In the genomic region with DNA sequence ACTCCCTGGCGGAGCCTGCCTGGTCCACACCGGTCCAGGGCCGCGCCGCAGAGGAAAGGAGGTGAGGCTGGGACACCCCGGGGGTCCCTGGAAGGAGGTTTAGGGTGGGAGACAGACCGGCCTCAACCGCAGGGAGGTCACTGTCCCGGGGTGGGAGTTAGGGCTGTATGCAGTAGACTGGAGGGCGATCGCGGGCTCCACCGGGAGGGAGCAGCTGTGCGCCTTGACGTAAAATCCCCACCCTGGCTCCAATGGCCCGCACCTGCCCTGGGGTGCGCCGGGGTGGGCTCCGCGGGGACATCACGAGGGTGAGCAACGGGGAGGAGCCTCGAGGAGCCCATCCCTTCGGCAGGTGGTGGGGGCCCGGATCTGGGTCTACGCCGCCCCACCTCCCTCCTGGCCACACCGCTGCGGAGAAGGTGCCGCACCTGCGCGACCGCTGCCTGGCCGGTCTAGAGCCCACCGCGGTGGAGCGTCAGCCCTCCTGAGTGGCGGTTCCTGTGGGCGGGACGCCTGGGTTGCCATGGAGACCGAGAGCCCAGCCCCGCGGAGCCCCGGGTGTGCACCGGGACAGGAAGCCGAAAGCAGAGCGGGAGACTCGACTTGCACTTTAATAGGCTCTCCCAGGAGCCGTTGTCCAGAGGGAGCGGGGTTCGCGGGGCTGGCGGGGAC, we compare ENCODE assay signal across 9 cellular contexts.
DNase-seq lines count a peak whose midpoint lies in the region; ATAC-seq, FAIRE-seq and TF ChIP-seq lines count a peak whose summit lies in the region.
"Had no signal": no experiment of that assay in that cellular context is flagged by ENCODE, and none has a peak within 500 bp of the region (broad histone marks: within the 10 kb centered on the region; RNA-seq: fewer than 3 reads in every experiment).

No MANE protein-coding gene starts in this region.

- TF ChIP-seq POLR2A in H1 (IDR thresholded peaks at IDR 0.05; ENCODE audit: control extremely low read depth in 1 of 2, low read depth in 2 of 2, low read length in 2 of 2) = no peak

- H3K18ac ChIP-seq in H1 (ENCODE audit: extremely low read depth, low read length) = peak overlapping the region; percentile 60

- no peak overlapping the region for H3K27ac ChIP-seq in H1 (ENCODE audit: low read depth, low read length)
- H3K27ac ChIP-seq: adrenal gland, heart left ventricle had no signal

- DNase-seq in GM03348 (ENCODE audit: low spot score) (peak; percentile 55), NCI-H1105 (lab: John Stamatoyannopoulos, UW) (peak; percentile 59), H1 (ENCODE audit: low read depth in 1 of 2, low spot score in 2 of 2) (peak; percentile 61 to 92), retina (peak; percentile 63), foreskin fibroblast (no peak)

- POLR2A ChIA-PET in H1 (lab: Charles Lee; ENCODE audit: partially characterized antibody) = interaction anchor here (0.7 to 2.0 kb wide), 2 partner anchors 8 to 51 kb away, joined by 3 to 6 read pairs; no protein-coding TSS in a partner anchor

- no peaks in the 10 kb centered on the region for H3K36me3 ChIP-seq in H1 (ENCODE audit: control insufficient read depth in 2 of 4, insufficient read depth in 4 of 4, low read length in 3 of 4)
- H3K36me3 ChIP-seq: adrenal gland, heart left ventricle had no signal

- peaks cover 0 to 9% of the 10 kb centered on the region in 2 experiments; a peak in 1 of 4 replicates for H3K9me3 ChIP-seq in H1 (ENCODE audit: insufficient read depth in 2 of 2, low read depth in 1 of 2, low read length in 1 of 2)
- H3K9me3 ChIP-seq: adrenal gland, heart left ventricle had no signal

- ATAC-seq in HG03439 (IDR thresholded peaks at IDR 0.05; ENCODE audit: unreplicated experiment) (no peak), GM21737 (IDR thresholded peaks at IDR 0.05; ENCODE audit: unreplicated experiment) (no peak)
- ATAC-seq: heart left ventricle had no signal

- H3K4ac ChIP-seq in H1 (replicated peaks; ENCODE audit: insufficient read length, low read depth, low read length) = no peak overlapping the region

- no peak overlapping the region for H2BK120ac ChIP-seq in H1 (replicated peaks; ENCODE audit: low read depth, low read length)

- H3K14ac ChIP-seq in H1 (ENCODE audit: insufficient read length) = no peak overlapping the region

- H3K79me2 ChIP-seq in H1 (ENCODE audit: control insufficient read depth in 1 of 2, insufficient read depth in 2 of 2, low read length in 2 of 2) = no peaks in the 10 kb centered on the region

- TF ChIP-seq RAD21 in H1 (IDR thresholded peaks at IDR 0.05 in 1 of 2, conservative IDR thresholded peaks at IDR 0.05 in 1 of 2; ENCODE audit: low read depth in 2 of 2, low read length in 2 of 2) = no peak

- TF ChIP-seq EP300 in H1 (IDR thresholded peaks at IDR 0.05; ENCODE audit: borderline replicate concordance in 1 of 2, low read depth in 2 of 2, low read length in 2 of 2) = no peak

- H4K20me1 ChIP-seq in H1 (replicated peaks in 1 of 2; ENCODE audit: control insufficient read depth in 1 of 2, insufficient read depth in 2 of 2, low read length in 2 of 2) = no peaks in the 10 kb centered on the region

- H2BK15ac ChIP-seq in H1 (ENCODE audit: low read length) = peak overlapping the region; percentile 95; the same call in 1 of the 2 replicates

- H3K27me3 ChIP-seq in H1 (replicated peaks in 1 of 4; ENCODE audit: control insufficient read depth in 3 of 4, extremely low read depth in 1 of 4, insufficient read depth in 3 of 4, low read length in 3 of 4) = peaks cover 7 to 40% (median 27%) of the 10 kb centered on the region in 4 experiments

- 0 out of 2 replicates have a peak overlapping the region, but pooled peaks have one; percentile 58 for H2AK5ac ChIP-seq in H1 (ENCODE audit: low read depth, low read length)

- no peak overlapping the region for H2BK5ac ChIP-seq in H1 (ENCODE audit: low read depth, low read length)

- no peak overlapping the region for H4K8ac ChIP-seq in H1 (ENCODE audit: extremely low read depth, insufficient read depth, low read length)

- no peaks in the 10 kb centered on the region for H3K79me1 ChIP-seq in H1 (ENCODE audit: low read depth, low read length)

- H4K91ac ChIP-seq in H1 (replicated peaks; ENCODE audit: insufficient read length, low read length) = no peak overlapping the region

- 11% methylated on average over 47 of the region's 53 CpGs; no CpG with 5 or more reads in 1 of the 2 experiments for WGBS in H1 (ENCODE audit: extremely low coverage in 1 of 2, insufficient coverage in 1 of 2, insufficient read length in 1 of 2, insufficient replicate concordance in 2 of 2, low coverage in 1 of 2, low lambda C conversion rate in 2 of 2, missing lambda C conversion rate in 1 of 2), 2 experiments

- H2BK12ac ChIP-seq in H1 (ENCODE audit: low read depth, low read length) = peak overlapping the region; percentile 39; the same call in 1 of the 2 replicates

- TF ChIP-seq CTCF in H1 (IDR thresholded peaks at IDR 0.05; ENCODE audit: control extremely low read depth in 1 of 3, insufficient read depth in 1 of 3, low read depth in 1 of 3, low read length in 3 of 3) = no peak
- no peak for TF ChIP-seq CTCF in foreskin fibroblast (IDR thresholded peaks at IDR 0.05; ENCODE audit: low read depth, low read length)

- no peak for FAIRE-seq in H1 (lab: Jason Lieb, UNC)

- peak overlapping the region; percentile 73 to 84 for H3K4me2 ChIP-seq in H1 (ENCODE audit: insufficient read depth in 1 of 2, low read depth in 2 of 2, low read length in 2 of 2)

- peak overlapping the region; percentile 26 to 56 (median 44) for H3K4me3 ChIP-seq in H1 (ENCODE audit: extremely low read depth in 1 of 4, insufficient read depth in 2 of 4, low read depth in 3 of 4, low read length in 4 of 4)
- no peak overlapping the region for H3K4me3 ChIP-seq in foreskin fibroblast (ENCODE audit: low read depth in 1 of 2, low read length in 2 of 2)
- H3K4me3 ChIP-seq: adrenal gland had no signal

- no peak overlapping the region; the same call in 1 of the 2 replicates for H2BK20ac ChIP-seq in H1 (ENCODE audit: low read length)

- peaks cover 14% of the 10 kb centered on the region; the same call in 1 of the 2 replicates for H3K23me2 ChIP-seq in H1 (ENCODE audit: low read depth, low read length)

- no peak overlapping the region for H3K56ac ChIP-seq in H1 (replicated peaks; ENCODE audit: insufficient read length, low read depth, low read length)

- no peak overlapping the region for H3K23ac ChIP-seq in H1 (ENCODE audit: insufficient read length)

- H2AFZ ChIP-seq in H1 (ENCODE audit: low read length) = no peak overlapping the region

- H3K4me1 ChIP-seq in H1 (replicated peaks in 1 of 4; ENCODE audit: control insufficient read depth in 3 of 4, insufficient read depth in 4 of 4, low read length in 3 of 4) = peaks cover 0 to 19% (median 8%) of the 10 kb centered on the region in 4 experiments; a peak in 6 of 7 replicates
- H3K4me1 ChIP-seq: adrenal gland had no signal

- no peak overlapping the region for H3K9ac ChIP-seq in H1 (replicated peaks in 1 of 4; ENCODE audit: extremely low read depth in 1 of 4, low read depth in 3 of 4, low read length in 3 of 4)

- no peak overlapping the region for H4K5ac ChIP-seq in H1 (ENCODE audit: insufficient read length, low read depth, low read length)

- CTCF ChIA-PET in H1 (lab: Charles Lee; ENCODE audit: partially characterized antibody) = interaction anchor here (1.0 to 2.7 kb wide), 8 partner anchors 10 to 87 kb away, joined by 3 to 12 read pairs (median 4); no protein-coding TSS in a partner anchor

TF ChIP-seq in H1, 55 proteins besides CTCF, POLR2A, EP300 and RAD21:
- TF ChIP-seq ASH2L (IDR thresholded peaks at IDR 0.05; ENCODE audit: low read length) (peak; percentile 17), NRF1 (IDR thresholded peaks at IDR 0.05; ENCODE audit: low read depth, low read length) (no peak), CHD1 (IDR thresholded peaks at IDR 0.05; ENCODE audit: low read depth, low read length) (no peak), SUZ12 (IDR thresholded peaks at IDR 0.05; ENCODE audit: low read length) (peak; percentile 25; the same call in 1 of the 2 replicates), KDM5A (IDR thresholded peaks at IDR 0.05; ENCODE audit: low read length) (no peak), GABPA (IDR thresholded peaks at IDR 0.05; ENCODE audit: borderline replicate concordance, insufficient read depth, low read length) (no peak), CREB1 (IDR thresholded peaks at IDR 0.05) (peak; percentile 29; the same call in 1 of the 2 replicates), E2F6 (IDR thresholded peaks at IDR 0.05) (peak; percentile 64), CEBPB (IDR thresholded peaks at IDR 0.05; ENCODE audit: low read depth, low read length) (no peak), SP1 (IDR thresholded peaks at IDR 0.05; ENCODE audit: low read depth, low read length) (no peak), KDM4A (IDR thresholded peaks at IDR 0.05; ENCODE audit: low read depth, low read length, severe bottlenecking) (peak; percentile 88), RNF2 (IDR thresholded peaks at IDR 0.05; ENCODE audit: borderline replicate concordance, low read depth, low read length, missing control alignments, poor library complexity, severe bottlenecking) (no peak), CHD2 (IDR thresholded peaks at IDR 0.05; ENCODE audit: low read length) (no peak), TAF1 (IDR thresholded peaks at IDR 0.05; ENCODE audit: low read depth, low read length) (no peak), HDAC2 (IDR thresholded peaks at IDR 0.05; ENCODE audit: borderline replicate concordance in 1 of 2, low read depth in 2 of 2, low read length in 2 of 2) (no peak), EGR1 (IDR thresholded peaks at IDR 0.05; ENCODE audit: borderline replicate concordance, low read depth, low read length) (no peak)
- TF ChIP-seq, protein P1, sequence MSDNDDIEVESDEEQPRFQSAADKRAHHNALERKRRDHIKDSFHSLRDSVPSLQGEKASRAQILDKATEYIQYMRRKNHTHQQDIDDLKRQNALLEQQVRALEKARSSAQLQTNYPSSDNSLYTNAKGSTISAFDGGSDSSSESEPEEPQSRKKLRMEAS (IDR thresholded peaks at IDR 0.05) = peak; percentile 58

Comparison
In these comparisons a context has a peak if more than half of its experiments do, and no peak if none do; other contexts are left out.
1. DNase-seq: peak in GM03348 (single experiment), NCI-H1105 (single experiment), H1 (2 of 2) and retina (single experiment); none in foreskin fibroblast (0 of 2).
2. H3K4me3 ChIP-seq: peak in H1 (4 of 4); none in foreskin fibroblast (0 of 2).